Comparison of ENCODE assay signal across 19 cellular contexts in the genomic region with DNA sequence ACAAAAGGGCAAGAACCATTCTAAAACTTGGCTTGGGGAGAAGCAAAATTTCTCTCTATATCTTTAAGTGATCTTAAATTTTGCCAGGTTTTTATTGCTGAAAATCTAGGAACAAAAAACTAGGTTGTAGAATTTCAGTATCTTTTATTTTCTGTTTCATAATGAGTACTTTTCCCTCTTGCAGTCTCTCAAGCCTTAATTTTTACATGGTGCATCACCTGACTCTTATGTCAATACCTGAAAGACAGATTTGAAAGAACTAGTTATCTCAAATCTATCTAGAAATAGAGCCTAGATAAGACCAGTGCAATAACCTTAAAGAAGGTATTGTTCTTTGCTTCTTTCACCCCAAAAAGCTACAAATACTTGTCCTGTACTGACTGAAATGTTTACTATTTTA.
DNase-seq lines count a peak whose midpoint lies in the region; ATAC-seq, FAIRE-seq and TF ChIP-seq lines count a peak whose summit lies in the region.
"Had no signal": no experiment of that assay in that cellular context is flagged by ENCODE, and none has a peak within 500 bp of the region (broad histone marks: within the 10 kb centered on the region; RNA-seq: fewer than 3 reads in every experiment).

No MANE protein-coding gene starts in this region.

- POLR2A ChIA-PET in HepG2 (lab: Yijun Ruan, JAX): no interaction called here

- BruUV-seq in HepG2 (replicated peaks; lab: Mats Ljungman, UMichigan): no TSS peak

- no peaks in the 10 kb centered on the region for H3K79me2 ChIP-seq in HepG2 (ENCODE audit: insufficient read depth, low read length)

- no peak for TF ChIP-seq POLR2A in HepG2 (IDR thresholded peaks at IDR 0.05; ENCODE audit: insufficient read depth in 1 of 2, low read depth in 2 of 2, low read length in 2 of 2)

- CTCF ChIA-PET in HepG2 (lab: Yijun Ruan, JAX; ENCODE audit: low intra/inter-chr PET ratio, low total read pairs): no interaction called here

- ATAC-seq in HepG2 (no peak), GM21390 (IDR thresholded peaks at IDR 0.05; ENCODE audit: unreplicated experiment) (peak; percentile 48), HG03139 (IDR thresholded peaks at IDR 0.05; ENCODE audit: unreplicated experiment) (peak; percentile 43), left cardiac atrium (no peak)
- ATAC-seq: left ventricle myocardium superior had no signal

- H3K9me3 ChIP-seq in liver (ENCODE audit: control insufficient read depth in 4 of 4, low read length in 3 of 4): no peaks in the 10 kb centered on the region
- H3K9me3 ChIP-seq in HepG2 (ENCODE audit: low read length): no peaks in the 10 kb centered on the region
- H3K9me3 ChIP-seq in WERI-Rb-1 (ENCODE audit: severe bottlenecking): no peaks in the 10 kb centered on the region
- H3K9me3 ChIP-seq: esophagus muscularis mucosa, tibial artery had no signal

- TF ChIP-seq RAD21 in liver (IDR thresholded peaks at IDR 0.05): no peak
- TF ChIP-seq RAD21 in HepG2 (CRISPR knock-in tag; IDR thresholded peaks at IDR 0.05): no peak

- no peak overlapping the region for H3K4me2 ChIP-seq in HepG2 (ENCODE audit: low read depth, low read length)

- no peak overlapping the region for H3K4me3 ChIP-seq in liver (ENCODE audit: low read depth in 1 of 3, low read length in 3 of 3)
- H3K4me3 ChIP-seq in HepG2 (replicated peaks in 1 of 3; ENCODE audit: insufficient read depth in 1 of 3, low read depth in 2 of 3, low read length in 3 of 3): no peak overlapping the region
- no peak overlapping the region for H3K4me3 ChIP-seq in WERI-Rb-1 (ENCODE audit: low read depth, low read length)
- H3K4me3 ChIP-seq: esophagus muscularis mucosa, tibial artery had no signal

- TF ChIP-seq CTCF in liver (IDR thresholded peaks at IDR 0.05; ENCODE audit: low read depth, low read length, missing input control) (no peak), HepG2 (CRISPR knock-in tag; IDR thresholded peaks at IDR 0.05) (no peak), WERI-Rb-1 (IDR thresholded peaks at IDR 0.05; ENCODE audit: low read depth, low read length) (no peak)

- H3K4me1 ChIP-seq in liver (ENCODE audit: control insufficient read depth in 4 of 4, insufficient read depth in 4 of 4, low read length in 3 of 4) (no peaks in the 10 kb centered on the region), HepG2 (ENCODE audit: insufficient read depth, low read length) (no peaks in the 10 kb centered on the region)

- no peaks in the 10 kb centered on the region for H3K27me3 ChIP-seq in liver (ENCODE audit: control insufficient read depth in 4 of 4, insufficient read depth in 4 of 4, low read length in 3 of 4)
- no peaks in the 10 kb centered on the region for H3K27me3 ChIP-seq in HepG2 (ENCODE audit: control insufficient read depth in 1 of 2, insufficient read depth in 2 of 2, low read length in 2 of 2)
- no peaks in the 10 kb centered on the region for H3K27me3 ChIP-seq in WERI-Rb-1 (ENCODE audit: insufficient read depth, low read depth, severe bottlenecking)
- H3K27me3 ChIP-seq: esophagus muscularis mucosa, tibial artery had no signal

- TF ChIP-seq EP300 in HepG2 (IDR thresholded peaks at IDR 0.05; ENCODE audit: low read depth in 2 of 2, low read length in 2 of 2): no peak
- no peak for TF ChIP-seq EP300 in HepG2 (CRISPR knock-in tag; IDR thresholded peaks at IDR 0.05; ENCODE audit: borderline replicate concordance)

- no peaks in the 10 kb centered on the region for H4K20me1 ChIP-seq in HepG2 (ENCODE audit: insufficient read depth, low read length)

- no peak for DNase-seq in HepG2 (ENCODE audit: low spot score)
- DNase-seq in WERI-Rb-1: no peak
- no peak for DNase-seq in NCI-H524 (lab: John Stamatoyannopoulos, UW)
- DNase-seq in left cardiac atrium: no peak
- DNase-seq: activated CD4-positive, alpha-beta T cell treated with anti-CD3 and anti-CD28 coated beads, Interleukin-2, amount 10 ng/mL, durations not matched to agents 7 days and 5 days; Calu3; HFFc6; hippocampal formation; left ventricle myocardium superior; naive B cell; NCI-H1417 treated with DMSO at 0.1 percent for 48 hours; NCI-H510A treated with DMSO at 0.1 percent for 48 hours; RPMI8226; tibial artery had no signal

- H3K27ac ChIP-seq in liver (ENCODE audit: low read depth in 1 of 2, low read length in 2 of 2) (no peak overlapping the region), HepG2 (ENCODE audit: extremely low read length, insufficient read depth, low read length) (no peak overlapping the region), WERI-Rb-1 (no peak overlapping the region)
- H3K27ac ChIP-seq: esophagus muscularis mucosa, tibial artery had no signal

- no peaks in the 10 kb centered on the region for H3K36me3 ChIP-seq in liver (ENCODE audit: control insufficient read depth in 4 of 4, insufficient read depth in 3 of 4, low read depth in 1 of 4, low read length in 3 of 4)
- peaks cover 2 to 4% of the 10 kb centered on the region in 2 experiments; a peak in 1 of 5 replicates for H3K36me3 ChIP-seq in HepG2 (replicated peaks in 1 of 2; ENCODE audit: control insufficient read depth in 1 of 2, insufficient read depth in 2 of 2, low read length in 2 of 2)
- no peaks in the 10 kb centered on the region for H3K36me3 ChIP-seq in WERI-Rb-1
- H3K36me3 ChIP-seq: esophagus muscularis mucosa, tibial artery had no signal

- no peak overlapping the region for H2AFZ ChIP-seq in HepG2 (ENCODE audit: low read length)

- intact Hi-C loops in HepG2 (cut with micrococcal nuclease; ENCODE audit: unreplicated experiment): no loop called here
- intact Hi-C loops in left cardiac atrium (cut with DNase I): no loop called here

- H3K9ac ChIP-seq in liver (ENCODE audit: low read depth in 1 of 2, low read length in 2 of 2) (no peak overlapping the region), HepG2 (ENCODE audit: insufficient read depth, low read depth, low read length) (no peak overlapping the region)

- in situ Hi-C loops in HepG2 (cut with HindIII; ENCODE audit: extremely low pct_ligation_motif_present, low pct_unique_long_range_greater_than_20kb): no loop called here

- FAIRE-seq in HepG2 (lab: Jason Lieb, UNC) (no peak), islet of Langerhans (lab: Jason Lieb, UNC) (peak; percentile 5)

TF ChIP-seq in liver, 16 proteins besides CTCF, POLR2A, EP300 and RAD21:
- TF ChIP-seq, protein P1, sequence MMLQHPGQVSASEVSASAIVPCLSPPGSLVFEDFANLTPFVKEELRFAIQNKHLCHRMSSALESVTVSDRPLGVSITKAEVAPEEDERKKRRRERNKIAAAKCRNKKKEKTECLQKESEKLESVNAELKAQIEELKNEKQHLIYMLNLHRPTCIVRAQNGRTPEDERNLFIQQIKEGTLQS (IDR thresholded peaks at IDR 0.05): no peak
- TF ChIP-seq TAF1 (conservative IDR thresholded peaks at IDR 0.05) (no peak), FOXA2 (IDR thresholded peaks at IDR 0.05) (peak; percentile 38)

TF ChIP-seq in HepG2, 621 proteins besides CTCF, POLR2A, EP300 and RAD21 (continues in another document):
- TF ChIP-seq, protein P2, sequence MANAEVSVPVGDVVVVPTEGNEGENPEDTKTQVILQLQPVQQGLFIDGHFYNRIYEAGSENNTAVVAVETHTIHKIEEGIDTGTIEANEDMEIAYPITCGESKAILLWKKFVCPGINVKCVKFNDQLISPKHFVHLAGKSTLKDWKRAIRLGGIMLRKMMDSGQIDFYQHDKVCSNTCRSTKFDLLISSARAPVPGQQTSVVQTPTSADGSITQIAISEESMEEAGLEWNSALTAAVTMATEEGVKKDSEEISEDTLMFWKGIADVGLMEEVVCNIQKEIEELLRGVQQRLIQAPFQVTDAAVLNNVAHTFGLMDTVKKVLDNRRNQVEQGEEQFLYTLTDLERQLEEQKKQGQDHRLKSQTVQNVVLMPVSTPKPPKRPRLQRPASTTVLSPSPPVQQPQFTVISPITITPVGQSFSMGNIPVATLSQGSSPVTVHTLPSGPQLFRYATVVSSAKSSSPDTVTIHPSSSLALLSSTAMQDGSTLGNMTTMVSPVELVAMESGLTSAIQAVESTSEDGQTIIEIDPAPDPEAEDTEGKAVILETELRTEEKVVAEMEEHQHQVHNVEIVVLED (CRISPR knock-in tag; IDR thresholded peaks at IDR 0.05; ENCODE audit: borderline replicate concordance): no peak
- TF ChIP-seq, protein P3, sequence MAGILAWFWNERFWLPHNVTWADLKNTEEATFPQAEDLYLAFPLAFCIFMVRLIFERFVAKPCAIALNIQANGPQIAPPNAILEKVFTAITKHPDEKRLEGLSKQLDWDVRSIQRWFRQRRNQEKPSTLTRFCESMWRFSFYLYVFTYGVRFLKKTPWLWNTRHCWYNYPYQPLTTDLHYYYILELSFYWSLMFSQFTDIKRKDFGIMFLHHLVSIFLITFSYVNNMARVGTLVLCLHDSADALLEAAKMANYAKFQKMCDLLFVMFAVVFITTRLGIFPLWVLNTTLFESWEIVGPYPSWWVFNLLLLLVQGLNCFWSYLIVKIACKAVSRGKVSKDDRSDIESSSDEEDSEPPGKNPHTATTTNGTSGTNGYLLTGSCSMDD (CRISPR knock-in tag; IDR thresholded peaks at IDR 0.05): no peak
- TF ChIP-seq RCOR2 (CRISPR knock-in tag; IDR thresholded peaks at IDR 0.05): no peak
- TF ChIP-seq TCF12 (IDR thresholded peaks at IDR 0.05): no peak
- no peak for TF ChIP-seq TCF12 (CRISPR knock-in tag; IDR thresholded peaks at IDR 0.05)
- no peak for TF ChIP-seq SP2 (CRISPR knock-in tag; IDR thresholded peaks at IDR 0.05)
- TF ChIP-seq ZFP36 (IDR thresholded peaks at IDR 0.05; ENCODE audit: borderline replicate concordance, low read depth, low read length, partially characterized antibody): no peak
- TF ChIP-seq ZKSCAN5 (CRISPR knock-in tag; IDR thresholded peaks at IDR 0.05): no peak
- TF ChIP-seq ZNF264 (CRISPR knock-in tag; IDR thresholded peaks at IDR 0.05): no peak
- no peak for TF ChIP-seq ZNF816 (CRISPR knock-in tag; IDR thresholded peaks at IDR 0.05; ENCODE audit: borderline replicate concordance)
- no peak for TF ChIP-seq HDAC6 (IDR thresholded peaks at IDR 0.05; ENCODE audit: low read depth, low read length)
- no peak for TF ChIP-seq MEF2D (CRISPR knock-in tag; IDR thresholded peaks at IDR 0.05)
- TF ChIP-seq SNAPC2 (CRISPR knock-in tag; IDR thresholded peaks at IDR 0.05): no peak
- no peak for TF ChIP-seq NFRKB (IDR thresholded peaks at IDR 0.05)
- TF ChIP-seq KDM2A (CRISPR knock-in tag; IDR thresholded peaks at IDR 0.05; ENCODE audit: borderline replicate concordance, low read depth): no peak

Comparison
In these comparisons a context has a peak if more than half of its experiments do, and no peak if none do; other contexts are left out.
1. ATAC-seq: peak in GM21390 (single experiment) and HG03139 (single experiment); none in HepG2 (single experiment) and left cardiac atrium (0 of 2).